Comparison of ENCODE assay signal across 8 cellular contexts in the genomic region with DNA sequence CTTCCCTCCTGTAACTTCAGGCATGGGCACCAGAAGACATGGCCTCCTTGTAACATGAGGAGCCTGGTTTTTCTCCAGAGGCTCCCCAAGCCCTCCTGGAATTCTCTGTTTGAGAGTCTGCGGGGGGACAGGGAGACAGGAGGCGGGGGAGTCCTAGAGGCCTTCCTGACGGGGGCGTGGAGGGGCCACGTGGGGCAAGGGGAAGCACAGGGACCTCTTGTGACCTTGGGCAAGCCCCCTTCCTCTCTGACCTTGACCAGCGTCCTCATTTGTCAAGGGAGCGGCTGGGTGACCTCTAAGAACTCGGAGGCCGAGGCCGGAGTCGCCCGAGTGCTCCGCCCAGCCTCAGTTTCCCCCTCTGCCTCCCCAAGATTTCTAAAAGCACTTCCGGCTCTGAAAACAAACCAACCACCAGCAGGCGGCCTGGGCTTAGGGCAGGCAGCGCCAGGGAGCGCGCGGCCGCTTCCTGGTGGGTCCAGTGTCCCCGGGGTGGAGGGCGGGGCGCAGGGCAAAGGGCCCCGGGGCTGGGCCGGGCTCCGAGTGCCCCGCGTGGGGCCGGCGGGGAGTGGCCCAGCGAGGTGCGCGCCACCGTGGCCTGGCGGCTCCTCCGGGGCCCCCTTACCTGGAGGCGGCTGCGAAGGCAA. TPM values are rescaled to one million over a fixed set of nuclear protein-coding genes. Genes with fewer than 3 reads are reported as not detected.
DNase-seq lines count a peak whose midpoint lies in the region; ATAC-seq and TF ChIP-seq lines count a peak whose summit lies in the region.

No MANE protein-coding gene starts in this region.

- no peaks in the 10 kb centered on the region for H3K9me3 Mint-ChIP-seq in activated T-helper 17 cell treated with anti-CD3 and anti-CD28 coated beads, Interleukin-2, amount 50 U/mL, for 72 hours
- H3K9me3 Mint-ChIP-seq in progenitor cell of endocrine pancreas (ENCODE audit: low read depth), result no peaks in the 10 kb centered on the region

- H3K4me3 ChIP-seq in OCI-LY7 (ENCODE audit: low read depth, low read length, poor library complexity, severe bottlenecking) (peak overlapping the region; percentile 31), gastroesophageal sphincter (peak overlapping the region; percentile 58 to 87), uterus (peak overlapping the region; percentile 64 to 71)

- CTCF ChIA-PET in OCI-LY7 (lab: Charles Lee; ENCODE audit: unreplicated experiment), result no interaction called here

- BruUV-seq in OCI-LY7 (replicated peaks; lab: Mats Ljungman, UMichigan), result TSS peak; percentile 59

- peak; percentile 72 for ATAC-seq in HG02678 (IDR thresholded peaks at IDR 0.05; ENCODE audit: unreplicated experiment)
- ATAC-seq in activated T-helper 17 cell treated with anti-CD3 and anti-CD28 coated beads, Interleukin-2, amount 50 U/mL, for 72 hours (replicated peaks), result peak; percentile 88
- peak; percentile 80 for ATAC-seq in gastroesophageal sphincter

- H4K20me1 ChIP-seq in OCI-LY7 (ENCODE audit: insufficient read depth, low read length), result no peaks in the 10 kb centered on the region

- no peak for TF ChIP-seq EP300 in gastroesophageal sphincter (IDR thresholded peaks at IDR 0.05)

- DNase-seq in OCI-LY7 (ENCODE audit: low spot score) (peak; percentile 27), progenitor cell of endocrine pancreas (ENCODE audit: low spot score, unreplicated experiment) (peak; percentile 37), uterus (peak in 1 of 2 donors; percentile 45), NCI-H1694 (lab: John Stamatoyannopoulos, UW) (no peak)

- peak overlapping the region; percentile 69; the same call in 1 of the 2 replicates for H2AFZ ChIP-seq in OCI-LY7 (ENCODE audit: low read length)

- H3K4me2 ChIP-seq in OCI-LY7 (ENCODE audit: low read length), result peak overlapping the region; percentile 62

- intact Hi-C loops in OCI-LY7 (cut with micrococcal nuclease; ENCODE audit: unreplicated experiment) (no loop called here), uterus (cut with DNase I; ENCODE audit: low total_unique reads) (loop anchor here (10.0 kb wide), 1 partner anchor 85 kb away; a partner anchor contains a TSS)

- H3K27me3 ChIP-seq in gastroesophageal sphincter, result no peaks in the 10 kb centered on the region
- no peaks in the 10 kb centered on the region for H3K27me3 ChIP-seq in uterus

- H3K36me3 ChIP-seq in OCI-LY7 (ENCODE audit: insufficient read depth, low read length) (no peaks in the 10 kb centered on the region), gastroesophageal sphincter (peaks cover 0 to 14% of the 10 kb centered on the region in 2 donors), uterus (no peaks in the 10 kb centered on the region)

- peaks cover 24% of the 10 kb centered on the region for H3K4me1 Mint-ChIP-seq in activated T-helper 17 cell treated with anti-CD3 and anti-CD28 coated beads, Interleukin-2, amount 50 U/mL, for 72 hours
- peaks cover 8% of the 10 kb centered on the region for H3K4me1 Mint-ChIP-seq in progenitor cell of endocrine pancreas (ENCODE audit: low read depth)

- TF ChIP-seq POLR2A in gastroesophageal sphincter (IDR thresholded peaks at IDR 0.05) (peak; percentile 45), uterus (IDR thresholded peaks at IDR 0.05) (peak in 1 of 2 donors; percentile 33)

- H3K27ac ChIP-seq in OCI-LY7 (ENCODE audit: low read depth, low read length, poor library complexity, severe bottlenecking), result no peak overlapping the region
- peak overlapping the region; percentile 12 to 91 (median 86) for H3K27ac ChIP-seq in gastroesophageal sphincter
- peak overlapping the region; percentile 89 to 90 for H3K27ac ChIP-seq in uterus

- TF ChIP-seq CTCF in GM12873 (IDR thresholded peaks at IDR 0.05; ENCODE audit: insufficient read depth, low read depth, low read length, missing control alignments) (peak; percentile 45), OCI-LY7 (conservative IDR thresholded peaks at IDR 0.05; ENCODE audit: low read length) (0 out of 2 replicates have a peak, but pooled peaks have one; percentile 14), gastroesophageal sphincter (IDR thresholded peaks at IDR 0.05) (peak in 3 of 4 experiments; percentile 47 to 58 (median 52)), progenitor cell of endocrine pancreas (IDR thresholded peaks at IDR 0.05; ENCODE audit: unreplicated experiment) (peak; percentile 60), uterus (IDR thresholded peaks at IDR 0.05) (peak in 3 of 4 experiments; percentile 49 to 56 (median 51))

- POLR2A ChIA-PET in OCI-LY7 (lab: Charles Lee), result no interaction called here

- 6% methylated on average over 3 of the region's 38 CpGs; no CpG with 5 or more reads in 1 of the 2 donors for WGBS in gastroesophageal sphincter (ENCODE audit: low coverage in 1 of 2), 2 donors

- no peaks in the 10 kb centered on the region for H3K9me2 ChIP-seq in OCI-LY7 (ENCODE audit: insufficient read depth, low read length)

- no peaks in the 10 kb centered on the region for H3K36me3 Mint-ChIP-seq in activated T-helper 17 cell treated with anti-CD3 and anti-CD28 coated beads, Interleukin-2, amount 50 U/mL, for 72 hours (ENCODE audit: low read depth)
- peaks cover 3% of the 10 kb centered on the region for H3K36me3 Mint-ChIP-seq in progenitor cell of endocrine pancreas (ENCODE audit: insufficient read depth)

- no peaks in the 10 kb centered on the region for H3K9me3 ChIP-seq in OCI-LY7 (ENCODE audit: low read length)
- no peaks in the 10 kb centered on the region for H3K9me3 ChIP-seq in gastroesophageal sphincter
- H3K9me3 ChIP-seq in uterus, result no peaks in the 10 kb centered on the region

- H3K27me3 Mint-ChIP-seq in activated T-helper 17 cell treated with anti-CD3 and anti-CD28 coated beads, Interleukin-2, amount 50 U/mL, for 72 hours, result no peaks in the 10 kb centered on the region
- H3K27me3 Mint-ChIP-seq in progenitor cell of endocrine pancreas, result peaks cover 15% of the 10 kb centered on the region

- peak overlapping the region; percentile 90 for H3K4me3 Mint-ChIP-seq in activated T-helper 17 cell treated with anti-CD3 and anti-CD28 coated beads, Interleukin-2, amount 50 U/mL, for 72 hours
- H3K4me3 Mint-ChIP-seq in progenitor cell of endocrine pancreas (ENCODE audit: low read depth), result peak overlapping the region; percentile 69

- H3K4me1 ChIP-seq in OCI-LY7 (ENCODE audit: insufficient read depth, low read length, poor library complexity, severe bottlenecking) (peaks cover 12% of the 10 kb centered on the region), gastroesophageal sphincter (peaks cover 0 to 28% (median 11%) of the 10 kb centered on the region in 3 donors), uterus (no peaks in the 10 kb centered on the region)

- peak overlapping the region; percentile 94 for H3K27ac Mint-ChIP-seq in activated T-helper 17 cell treated with anti-CD3 and anti-CD28 coated beads, Interleukin-2, amount 50 U/mL, for 72 hours
- no peak overlapping the region for H3K27ac Mint-ChIP-seq in progenitor cell of endocrine pancreas

- no peaks in the 10 kb centered on the region for H3K79me2 ChIP-seq in OCI-LY7 (ENCODE audit: insufficient read depth, low read depth, low read length)

RNA-seq across cellular contexts. Expression of a gene that starts 0.4 kb away (rescaled TPM):
- 0.31 and 1.2 TPM in 2 replicates for total RNA-seq in OCI-LY7 (2014; rRNA removed; shearing (Covaris generic))
- total RNA-seq in OCI-LY7 (2022), result 7.8 and 8.1 TPM in 2 replicates
- total RNA-seq in activated T-helper 17 cell treated with anti-CD3 and anti-CD28 coated beads, Interleukin-2, amount 50 U/mL, for 72 hours, result 10 to 100 TPM in 1 of 2 donors, 1 to 10 TPM in 1; 8.9 to 12.6 TPM
- total RNA-seq in gastroesophageal sphincter, result 10 to 100 TPM; 18.1 to 36.9 (median 24.5) TPM
- 16.4 and 18.6 TPM in 2 replicates for total RNA-seq in progenitor cell of endocrine pancreas
- total RNA-seq in uterus, result 10 to 100 TPM; 11.8 to 41.2 (median 21.8) TPM

RNA-seq across cellular contexts. Expression of a gene that starts 15.7 kb away (rescaled TPM):
- not detected in 2 replicates for total RNA-seq in OCI-LY7 (2014; rRNA removed; shearing (Covaris generic))
- not detected in 2 replicates for total RNA-seq in OCI-LY7 (2022)
- total RNA-seq in activated T-helper 17 cell treated with anti-CD3 and anti-CD28 coated beads, Interleukin-2, amount 50 U/mL, for 72 hours, result not detected
- not detected for total RNA-seq in gastroesophageal sphincter
- 0.24 TPM in 1 of 2 replicates, not detected in the other for total RNA-seq in progenitor cell of endocrine pancreas
- total RNA-seq in uterus, result under 1 TPM in 1 of 4 donors, not detected in 3; 0.29 TPM
